1 cellular context compared by ENCODE assay signal in the genomic region with DNA sequence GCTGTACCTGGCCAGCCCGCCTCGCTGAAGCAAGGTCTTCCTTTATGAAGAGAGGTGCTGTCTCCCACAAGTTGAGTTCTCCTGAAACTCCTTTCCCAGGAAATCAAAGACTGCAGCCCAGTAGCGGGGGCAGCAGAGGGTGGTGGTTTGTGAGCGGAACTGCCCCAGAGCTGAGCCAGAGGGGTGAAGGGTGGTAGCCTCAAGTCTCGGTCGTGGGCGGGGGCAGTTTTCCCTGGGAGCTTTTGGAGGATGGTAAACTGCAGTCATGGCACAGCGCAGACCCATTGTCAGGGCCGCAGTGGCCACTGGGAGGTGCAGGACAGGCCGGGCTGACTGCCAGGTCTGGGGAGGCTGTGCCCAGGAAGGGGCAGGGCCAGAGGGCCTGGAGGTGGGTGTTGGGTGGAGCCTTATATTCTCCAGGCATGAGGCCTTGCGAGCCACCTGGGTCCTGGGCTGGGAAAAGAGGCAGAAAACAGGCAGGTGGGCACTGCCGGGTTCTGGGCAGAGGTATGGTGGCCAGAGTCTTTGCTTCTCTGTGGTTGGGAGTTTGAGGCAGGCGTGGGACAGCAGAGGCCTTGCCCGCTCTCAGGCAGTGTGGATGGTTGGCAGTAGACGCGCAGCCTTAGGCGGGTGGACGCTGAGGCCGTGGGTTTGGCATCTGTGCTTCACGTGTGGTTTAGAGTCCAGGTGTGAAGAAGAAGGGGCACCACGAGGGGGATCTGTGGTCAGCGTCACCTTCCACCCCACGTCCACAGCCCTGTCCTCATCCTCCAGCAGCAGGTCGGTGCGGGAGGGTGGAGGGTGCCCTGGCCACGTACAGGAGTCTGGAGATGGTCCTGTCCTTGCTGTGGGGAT.
TF ChIP-seq lines count a peak whose summit lies in the region.

No MANE protein-coding gene starts in this region.

TF ChIP-seq in GM23338, 12 proteins besides CTCF, POLR2A, EP300 and RAD21 (continued from another document):
- TF ChIP-seq, protein P1, sequence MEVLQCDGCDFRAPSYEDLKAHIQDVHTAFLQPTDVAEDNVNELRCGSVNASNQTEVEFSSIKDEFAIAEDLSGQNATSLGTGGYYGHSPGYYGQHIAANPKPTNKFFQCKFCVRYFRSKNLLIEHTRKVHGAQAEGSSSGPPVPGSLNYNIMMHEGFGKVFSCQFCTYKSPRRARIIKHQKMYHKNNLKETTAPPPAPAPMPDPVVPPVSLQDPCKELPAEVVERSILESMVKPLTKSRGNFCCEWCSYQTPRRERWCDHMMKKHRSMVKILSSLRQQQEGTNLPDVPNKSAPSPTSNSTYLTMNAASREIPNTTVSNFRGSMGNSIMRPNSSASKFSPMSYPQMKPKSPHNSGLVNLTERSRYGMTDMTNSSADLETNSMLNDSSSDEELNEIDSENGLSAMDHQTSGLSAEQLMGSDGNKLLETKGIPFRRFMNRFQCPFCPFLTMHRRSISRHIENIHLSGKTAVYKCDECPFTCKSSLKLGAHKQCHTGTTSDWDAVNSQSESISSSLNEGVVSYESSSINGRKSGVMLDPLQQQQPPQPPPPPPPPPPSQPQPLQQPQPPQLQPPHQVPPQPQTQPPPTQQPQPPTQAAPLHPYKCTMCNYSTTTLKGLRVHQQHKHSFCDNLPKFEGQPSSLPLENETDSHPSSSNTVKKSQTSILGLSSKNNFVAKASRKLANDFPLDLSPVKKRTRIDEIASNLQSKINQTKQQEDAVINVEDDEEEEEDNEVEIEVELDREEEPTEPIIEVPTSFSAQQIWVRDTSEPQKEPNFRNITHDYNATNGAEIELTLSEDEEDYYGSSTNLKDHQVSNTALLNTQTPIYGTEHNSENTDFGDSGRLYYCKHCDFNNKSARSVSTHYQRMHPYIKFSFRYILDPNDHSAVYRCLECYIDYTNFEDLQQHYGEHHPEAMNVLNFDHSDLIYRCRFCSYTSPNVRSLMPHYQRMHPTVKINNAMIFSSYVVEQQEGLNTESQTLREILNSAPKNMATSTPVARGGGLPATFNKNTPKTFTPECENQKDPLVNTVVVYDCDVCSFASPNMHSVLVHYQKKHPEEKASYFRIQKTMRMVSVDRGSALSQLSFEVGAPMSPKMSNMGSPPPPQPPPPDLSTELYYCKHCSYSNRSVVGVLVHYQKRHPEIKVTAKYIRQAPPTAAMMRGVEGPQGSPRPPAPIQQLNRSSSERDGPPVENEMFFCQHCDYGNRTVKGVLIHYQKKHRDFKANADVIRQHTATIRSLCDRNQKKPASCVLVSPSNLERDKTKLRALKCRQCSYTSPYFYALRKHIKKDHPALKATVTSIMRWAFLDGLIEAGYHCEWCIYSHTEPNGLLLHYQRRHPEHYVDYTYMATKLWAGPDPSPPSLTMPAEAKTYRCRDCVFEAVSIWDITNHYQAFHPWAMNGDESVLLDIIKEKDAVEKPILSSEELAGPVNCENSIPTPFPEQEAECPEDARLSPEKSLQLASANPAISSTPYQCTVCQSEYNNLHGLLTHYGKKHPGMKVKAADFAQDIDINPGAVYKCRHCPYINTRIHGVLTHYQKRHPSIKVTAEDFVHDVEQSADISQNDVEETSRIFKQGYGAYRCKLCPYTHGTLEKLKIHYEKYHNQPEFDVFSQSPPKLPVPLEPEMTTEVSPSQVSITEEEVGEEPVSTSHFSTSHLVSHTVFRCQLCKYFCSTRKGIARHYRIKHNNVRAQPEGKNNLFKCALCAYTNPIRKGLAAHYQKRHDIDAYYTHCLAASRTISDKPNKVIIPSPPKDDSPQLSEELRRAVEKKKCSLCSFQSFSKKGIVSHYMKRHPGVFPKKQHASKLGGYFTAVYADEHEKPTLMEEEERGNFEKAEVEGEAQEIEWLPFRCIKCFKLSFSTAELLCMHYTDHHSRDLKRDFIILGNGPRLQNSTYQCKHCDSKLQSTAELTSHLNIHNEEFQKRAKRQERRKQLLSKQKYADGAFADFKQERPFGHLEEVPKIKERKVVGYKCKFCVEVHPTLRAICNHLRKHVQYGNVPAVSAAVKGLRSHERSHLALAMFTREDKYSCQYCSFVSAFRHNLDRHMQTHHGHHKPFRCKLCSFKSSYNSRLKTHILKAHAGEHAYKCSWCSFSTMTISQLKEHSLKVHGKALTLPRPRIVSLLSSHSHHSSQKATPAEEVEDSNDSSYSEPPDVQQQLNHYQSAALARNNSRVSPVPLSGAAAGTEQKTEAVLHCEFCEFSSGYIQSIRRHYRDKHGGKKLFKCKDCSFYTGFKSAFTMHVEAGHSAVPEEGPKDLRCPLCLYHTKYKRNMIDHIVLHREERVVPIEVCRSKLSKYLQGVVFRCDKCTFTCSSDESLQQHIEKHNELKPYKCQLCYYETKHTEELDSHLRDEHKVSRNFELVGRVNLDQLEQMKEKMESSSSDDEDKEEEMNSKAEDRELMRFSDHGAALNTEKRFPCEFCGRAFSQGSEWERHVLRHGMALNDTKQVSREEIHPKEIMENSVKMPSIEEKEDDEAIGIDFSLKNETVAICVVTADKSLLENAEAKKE (CRISPR knock-in tag; IDR thresholded peaks at IDR 0.05) = no peak
- no peak for TF ChIP-seq ZNF114 (CRISPR knock-in tag; IDR thresholded peaks at IDR 0.05)
- no peak for TF ChIP-seq CREB1 (CRISPR knock-in tag; IDR thresholded peaks at IDR 0.05; ENCODE audit: low read depth)
- no peak for TF ChIP-seq JUNB (IDR thresholded peaks at IDR 0.05; ENCODE audit: unreplicated experiment)
